ENCODE assay signal across 34 cellular contexts in the genomic region with DNA sequence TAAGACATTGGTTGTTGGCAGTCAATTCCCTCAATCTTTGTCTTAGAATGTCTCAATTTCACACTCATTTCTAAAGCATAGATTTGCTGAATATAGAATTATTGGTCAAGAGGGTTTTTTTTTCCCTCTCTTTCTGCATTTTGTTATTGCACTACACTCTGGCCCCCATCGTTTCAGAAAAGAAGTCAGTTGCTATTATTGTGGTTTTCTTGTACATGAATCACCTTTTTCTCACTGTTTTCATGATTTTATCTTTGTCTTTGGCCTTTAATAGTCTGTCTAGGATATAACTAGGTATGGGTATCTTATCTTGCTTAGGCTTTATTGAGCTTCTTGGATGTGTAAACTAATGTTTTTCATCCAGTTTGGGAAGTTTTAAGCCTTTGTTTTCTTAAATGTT.
"Had no signal": no experiment of that assay in that cellular context is flagged by ENCODE, and none has a peak within 500 bp of the region (broad histone marks: within the 10 kb centered on the region; RNA-seq: fewer than 3 reads in every experiment).

No MANE protein-coding gene starts in this region.

- H3K4me3 Mint-ChIP-seq: activated CD4-positive, alpha-beta memory T cell treated with anti-CD3 and anti-CD28 coated beads for 36 hours; activated naive CD4-positive, alpha-beta T cell treated with anti-CD3 and anti-CD28 coated beads for 36 hours; activated naive CD8-positive, alpha-beta T cell treated with anti-CD3 and anti-CD28 coated beads for 36 hours; activated T-cell treated with anti-CD3 and anti-CD28 coated beads, Interleukin-2, amount 50 U/mL, for 4 hours; activated T-helper 1 cell treated with anti-CD3 and anti-CD28 coated beads, Interleukin-12 subunit alpha, Interleukin-12 subunit beta, Interleukin-2, Interleukin-4 antibody, amounts not matched to agents 30 ng/mL and 10 ng/mL and 1 ng/mL, durations not matched to agents 14 hours and 24 hours and 36 hours; central memory CD8-positive, alpha-beta T cell; T-helper 1 cell treated with Interleukin-12 subunit alpha and Interleukin-12 subunit beta and Interleukin-4 antibody, amounts not matched to agents 30 μg/mL and 1 μg/mL, for 36 hours; T-helper 2 cell treated with Interferon-gamma antibody and Interleukin-4, amounts not matched to agents 5 μg/mL and 100 μg/mL, for 36 hours had no signal

- FAIRE-seq: TTC549 had no signal

- H3K4me1 Mint-ChIP-seq: activated naive CD8-positive, alpha-beta T cell treated with anti-CD3 and anti-CD28 coated beads for 36 hours; central memory CD8-positive, alpha-beta T cell had no signal

- DNase-seq: activated CD4-positive, alpha-beta memory T cell treated with anti-CD3 and anti-CD28 coated beads for 36 hours; activated CD4-positive, alpha-beta T cell treated with anti-CD3 and anti-CD28 coated beads for 4 hours; activated CD4-positive, alpha-beta T cell treated with anti-CD3 and anti-CD28 coated beads, Interleukin-2, amount 50 U/mL, for 1 hour; activated CD8-positive, alpha-beta memory T cell treated with anti-CD3 and anti-CD28 coated beads, Interleukin-2, amount 50 U/mL, for 4 hours; activated gamma-delta T cell treated with Interleukin-2 at 50 U/mL for 16 hours; activated naive CD4-positive, alpha-beta T cell treated with anti-CD3 and anti-CD28 coated beads for 36 hours; activated naive CD8-positive, alpha-beta T cell treated with anti-CD3 and anti-CD28 coated beads for 36 hours; activated T-cell treated with anti-CD3 and anti-CD28 coated beads for 4 hours; activated T-cell treated with anti-CD3 and anti-CD28 coated beads, Interleukin-2, amount 50 U/mL, for 4 hours; amniotic stem cell; colonic mucosa; MM.1S; MV-4-11; NCI-H1092; NCI-H1436 treated with DMSO at 0.1 percent for 48 hours; NCI-H187; NCI-H2029 treated with DMSO at 0.1 percent for 48 hours; NCI-H2107; NCI-H2171; NCI-H510A; NCI-H526; NCI-H748 treated with DMSO at 0.1 percent for 48 hours; NK-92 treated with Interleukin-12 subunit alpha and Interleukin-12 subunit beta, amount 100 ng/mL, for 24 hours; PC-3; Peyer's patch; Right ventricle myocardium superior had no signal

- H3K4me1 ChIP-seq: ascending aorta, colonic mucosa, Peyer's patch had no signal

- H3K27ac Mint-ChIP-seq: activated CD4-positive, alpha-beta memory T cell treated with anti-CD3 and anti-CD28 coated beads for 36 hours; activated naive CD4-positive, alpha-beta T cell treated with anti-CD3 and anti-CD28 coated beads for 36 hours; activated naive CD8-positive, alpha-beta T cell treated with anti-CD3 and anti-CD28 coated beads for 36 hours; activated T-helper 1 cell treated with anti-CD3 and anti-CD28 coated beads, Interleukin-12 subunit alpha, Interleukin-12 subunit beta, Interleukin-2, Interleukin-4 antibody, amounts not matched to agents 30 ng/mL and 10 ng/mL and 1 ng/mL, durations not matched to agents 14 hours and 24 hours and 36 hours; T-helper 1 cell treated with Interleukin-12 subunit alpha and Interleukin-12 subunit beta and Interleukin-4 antibody, amounts not matched to agents 30 μg/mL and 1 μg/mL, for 36 hours; T-helper 2 cell treated with Interferon-gamma antibody and Interleukin-4, amounts not matched to agents 5 μg/mL and 100 μg/mL, for 36 hours had no signal

- H3K27me3 ChIP-seq: ascending aorta, cardiac muscle cell, colonic mucosa, Peyer's patch had no signal

- H3K4me3 ChIP-seq: ascending aorta, cardiac muscle cell, colonic mucosa, Peyer's patch had no signal

- H3K36me3 Mint-ChIP-seq: activated CD4-positive, alpha-beta memory T cell treated with anti-CD3 and anti-CD28 coated beads for 36 hours; activated naive CD8-positive, alpha-beta T cell treated with anti-CD3 and anti-CD28 coated beads for 36 hours had no signal

- H3K27ac ChIP-seq: ascending aorta, cardiac muscle cell, colonic mucosa, Peyer's patch, RWPE1 had no signal

- H3K9me3 ChIP-seq: ascending aorta, colonic mucosa, Peyer's patch had no signal

- H3K36me3 ChIP-seq: ascending aorta, cardiac muscle cell, colonic mucosa, Peyer's patch had no signal

- H3K9me3 Mint-ChIP-seq: activated CD4-positive, alpha-beta memory T cell treated with anti-CD3 and anti-CD28 coated beads for 36 hours had no signal

- ATAC-seq: activated T-cell treated with anti-CD3 and anti-CD28 coated beads, Interleukin-2, amount 50 U/mL, for 4 hours; PC-3 had no signal
